In genomic region chr17:44029736-44030135, GRCh38 we compare ENCODE assay signal across 1 cellular context.
TF ChIP-seq lines count a peak whose summit lies in the region.

No MANE protein-coding gene starts in this region.

TF ChIP-seq in IMR-90, 13 proteins besides CTCF, POLR2A, EP300 and RAD21:
- TF ChIP-seq MXI1 (IDR thresholded peaks at IDR 0.05; ENCODE audit: borderline replicate concordance, low read depth, low read length) (no peak), MAFK (IDR thresholded peaks at IDR 0.05; ENCODE audit: low read depth, low read length) (no peak), ELK1 (IDR thresholded peaks at IDR 0.05; ENCODE audit: borderline replicate concordance, low read depth, low read length) (no peak), CHD1 (IDR thresholded peaks at IDR 0.05; ENCODE audit: low read depth, low read length) (no peak), MAZ (IDR thresholded peaks at IDR 0.05; ENCODE audit: borderline replicate concordance, low read depth, low read length) (no peak), NFE2L2 (IDR thresholded peaks at IDR 0.05; ENCODE audit: low read depth, low read length) (no peak), RCOR1 (IDR thresholded peaks at IDR 0.05; ENCODE audit: insufficient replicate concordance, low read length) (no peak), CEBPB (IDR thresholded peaks at IDR 0.05; ENCODE audit: low read depth, low read length) (no peak), USF2 (IDR thresholded peaks at IDR 0.05; ENCODE audit: low read depth, low read length) (no peak)
